Comparison of ENCODE assay signal across 10 cellular contexts in genomic region chr20:50221501-50222323, GRCh38. TPM values are rescaled to one million over a fixed set of nuclear protein-coding genes. Genes with fewer than 3 reads are reported as not detected.
DNase-seq lines count a peak whose midpoint lies in the region; ATAC-seq and TF ChIP-seq lines count a peak whose summit lies in the region.
"Had no signal": no experiment of that assay in that cellular context is flagged by ENCODE, and none has a peak within 500 bp of the region (broad histone marks: within the 10 kb centered on the region; RNA-seq: fewer than 3 reads in every experiment).

No MANE protein-coding gene starts in this region.

- CTCF ChIA-PET in BJ (lab: Yijun Ruan, JAX): interaction anchor here (1.6 kb wide), 1 partner anchor 34 kb away, joined by 3 read pairs; no protein-coding TSS in a partner anchor

- intact Hi-C loops in esophagus muscularis mucosa (cut with DNase I): no loop called here
- intact Hi-C loops in natural killer cell (cut with micrococcal nuclease): no loop called here
- intact Hi-C loops in esophagus squamous epithelium (cut with DNase I): no loop called here
- intact Hi-C loops in prostate gland (cut with DNase I): no loop called here

- peak in 2 of 3 donors; percentile 36 to 75 for ATAC-seq in natural killer cell
- no peak for ATAC-seq in HG02610 (IDR thresholded peaks at IDR 0.05; ENCODE audit: unreplicated experiment)
- no peak for ATAC-seq in GM21619 (IDR thresholded peaks at IDR 0.05; ENCODE audit: unreplicated experiment)

- WGBS in esophagus muscularis mucosa: 70% methylated on average over 17 of the region's 18 CpGs
- 65 to 79% methylated on average over 8 to 12 of the region's 18 CpGs for WGBS in esophagus squamous epithelium, 2 donors
- 88% methylated on average over 18 of the region's 18 CpGs for WGBS in prostate gland

- H3K36me3 Mint-ChIP-seq in natural killer cell: no peaks in the 10 kb centered on the region
- H3K36me3 Mint-ChIP-seq: CD4-positive, CD25-positive, alpha-beta regulatory T cell had no signal

- no peaks in the 10 kb centered on the region for H3K9me3 Mint-ChIP-seq in natural killer cell

- no peaks in the 10 kb centered on the region for H3K36me3 ChIP-seq in BJ (ENCODE audit: control insufficient read depth, insufficient read depth, low read length)
- H3K36me3 ChIP-seq in esophagus muscularis mucosa: no peaks in the 10 kb centered on the region
- H3K36me3 ChIP-seq in esophagus squamous epithelium: no peaks in the 10 kb centered on the region
- no peaks in the 10 kb centered on the region for H3K36me3 ChIP-seq in prostate gland

- H3K27me3 ChIP-seq in BJ (ENCODE audit: control insufficient read depth, insufficient read depth, low read length) (no peaks in the 10 kb centered on the region), esophagus muscularis mucosa (no peaks in the 10 kb centered on the region), esophagus squamous epithelium (no peaks in the 10 kb centered on the region), prostate gland (replicated peaks; ENCODE audit: insufficient read depth) (no peaks in the 10 kb centered on the region)

- H3K27ac Mint-ChIP-seq in natural killer cell: no peak overlapping the region
- H3K27ac Mint-ChIP-seq: CD4-positive, CD25-positive, alpha-beta regulatory T cell had no signal

- no peak overlapping the region for H3K4me3 Mint-ChIP-seq in natural killer cell
- H3K4me3 Mint-ChIP-seq: CD4-positive, CD25-positive, alpha-beta regulatory T cell had no signal

- peaks cover 0 to 5% (median 2%) of the 10 kb centered on the region in 4 donors for H3K9me3 ChIP-seq in esophagus muscularis mucosa
- H3K9me3 ChIP-seq in esophagus squamous epithelium: no peaks in the 10 kb centered on the region
- H3K9me3 ChIP-seq in prostate gland: no peaks in the 10 kb centered on the region

- peak overlapping the region in 3 of 4 donors; percentile 12 to 88 (median 85) for H3K27ac ChIP-seq in esophagus muscularis mucosa (replicated peaks in 1 of 4)
- peak overlapping the region in 2 of 4 donors; percentile 60 to 80 for H3K27ac ChIP-seq in esophagus squamous epithelium
- H3K27ac ChIP-seq in prostate gland: no peak overlapping the region

- H3K4me1 ChIP-seq in esophagus muscularis mucosa (peaks cover 26 to 43% (median 31%) of the 10 kb centered on the region in 4 donors), esophagus squamous epithelium (peaks cover 3 to 69% (median 17%) of the 10 kb centered on the region in 3 donors), prostate gland (replicated peaks) (no peaks in the 10 kb centered on the region)

- peaks cover 4 to 16% of the 10 kb centered on the region in 2 donors for H3K4me1 Mint-ChIP-seq in natural killer cell
- H3K4me1 Mint-ChIP-seq: CD4-positive, CD25-positive, alpha-beta regulatory T cell had no signal

- TF ChIP-seq CTCF in BJ (IDR thresholded peaks at IDR 0.05; ENCODE audit: insufficient read depth, low read depth, low read length) (0 out of 2 replicates have a peak, but pooled peaks have one; percentile 2), esophagus muscularis mucosa (IDR thresholded peaks at IDR 0.05) (no peak), natural killer cell (IDR thresholded peaks at IDR 0.05) (no peak), esophagus squamous epithelium (IDR thresholded peaks at IDR 0.05) (no peak), prostate gland (IDR thresholded peaks at IDR 0.05) (no peak)

- H3K4me3 ChIP-seq in BJ (ENCODE audit: low read depth, low read length): no peak overlapping the region
- H3K4me3 ChIP-seq in esophagus muscularis mucosa: no peak overlapping the region
- H3K4me3 ChIP-seq in esophagus squamous epithelium: no peak overlapping the region
- no peak overlapping the region for H3K4me3 ChIP-seq in prostate gland

- H3K27me3 Mint-ChIP-seq in natural killer cell (ENCODE audit: low read depth in 2 of 2): peaks cover 0 to 11% of the 10 kb centered on the region in 2 donors
- H3K27me3 Mint-ChIP-seq: CD4-positive, CD25-positive, alpha-beta regulatory T cell had no signal

- TF ChIP-seq POLR2A in esophagus muscularis mucosa (IDR thresholded peaks at IDR 0.05; ENCODE audit: low read depth): no peak
- TF ChIP-seq POLR2A in esophagus squamous epithelium (IDR thresholded peaks at IDR 0.05): no peak
- TF ChIP-seq POLR2A in prostate gland (IDR thresholded peaks at IDR 0.05): no peak

- no peak for DNase-seq in BJ (ENCODE audit: low read depth)
- DNase-seq in NOMO-1 (lab: John Stamatoyannopoulos, UW; ENCODE audit: unreplicated experiment in 2 of 2): peak; percentile 75 to 82
- DNase-seq in esophagus muscularis mucosa (ENCODE audit: extremely low spot score): no peak
- no peak for DNase-seq in natural killer cell
- no peak for DNase-seq in esophagus squamous epithelium (lab: John Stamatoyannopoulos, UW)
- no peak for DNase-seq in prostate gland (ENCODE audit: low spot score)
- DNase-seq: CD4-positive, CD25-positive, alpha-beta regulatory T cell; NCI-H510A treated with DMSO at 0.1 percent for 48 hours had no signal

- POLR2A ChIA-PET in BJ (lab: Charles Lee): interaction anchor here (0.6 kb wide), 1 partner anchor 10 kb away, joined by 3 read pairs; no protein-coding TSS in a partner anchor

- no peak for TF ChIP-seq EP300 in esophagus muscularis mucosa (IDR thresholded peaks at IDR 0.05)

RNA-seq across cellular contexts. Expression of gene CEBPB, which starts 31.1 kb away (rescaled TPM):
- polyA plus RNA-seq in BJ (2011; rRNA removed): 23.3 and 24.6 TPM in 2 replicates
- polyA minus RNA-seq in BJ (2011; rRNA and poly(A)+ RNA removed): 7.7 and 10.9 TPM in 2 replicates
- total RNA-seq in esophagus muscularis mucosa: 100 to 1,000 TPM; 105 to 195 (median 144) TPM
- 10 to 100 TPM; 32.1 to 79.8 (median 68.2) TPM for total RNA-seq in natural killer cell
- 10 to 100 TPM; 31.3 to 46.5 (median 38.2) TPM for total RNA-seq in esophagus squamous epithelium
- 10 to 100 TPM; 72.8 to 77.2 TPM for total RNA-seq in prostate gland

Comparison
In these comparisons a context has a peak if more than half of its experiments do, and no peak if none do; other contexts are left out.
1. DNase-seq: peak in NOMO-1 (2 of 2); none in BJ (single experiment), esophagus muscularis mucosa (single experiment), natural killer cell (single experiment), esophagus squamous epithelium (single experiment) and prostate gland (single experiment).
2. H3K27ac ChIP-seq: peak in esophagus muscularis mucosa (3 of 4); none in prostate gland (0 of 2).
3. ATAC-seq: peak in natural killer cell (2 of 3); none in HG02610 (single experiment) and GM21619 (single experiment).